17 cellular contexts compared by ENCODE assay signal in the genomic region with DNA sequence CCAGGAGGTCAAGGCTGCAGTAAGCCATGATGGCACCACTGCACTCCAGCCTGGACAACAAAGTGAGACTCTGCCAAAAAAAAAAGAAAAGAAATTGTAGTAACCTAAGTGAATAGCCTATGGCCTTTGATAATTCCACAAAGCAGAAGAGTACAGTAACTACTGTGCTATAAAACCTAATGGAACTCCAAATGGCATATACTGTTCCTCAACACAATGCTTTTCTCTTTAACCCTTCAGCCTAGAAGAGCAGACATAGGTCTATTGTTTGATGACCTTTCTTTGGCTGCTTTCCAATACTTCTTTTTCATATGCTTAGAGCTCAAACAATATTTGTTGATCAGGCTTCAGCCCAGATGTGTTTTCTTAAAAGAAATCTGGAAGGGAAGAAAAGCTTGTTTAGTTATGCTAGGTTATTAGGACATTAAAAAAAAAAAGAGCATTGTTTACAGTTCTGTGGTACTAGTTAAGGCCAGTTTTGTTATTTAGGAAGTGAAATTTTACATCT.
DNase-seq lines count a peak whose midpoint lies in the region; ATAC-seq, FAIRE-seq and TF ChIP-seq lines count a peak whose summit lies in the region.
"Had no signal": no experiment of that assay in that cellular context is flagged by ENCODE, and none has a peak within 500 bp of the region (broad histone marks: within the 10 kb centered on the region; RNA-seq: fewer than 3 reads in every experiment).

No MANE protein-coding gene starts in this region.

- no peak overlapping the region for H3K27ac Mint-ChIP-seq in activated CD8-positive, alpha-beta T cell treated with anti-CD3 and anti-CD28 coated beads, Interleukin-2, amount 10 ng/mL, durations not matched to agents 7 days and 5 days
- H3K27ac Mint-ChIP-seq: activated CD4-positive, alpha-beta T cell treated with anti-CD3 and anti-CD28 coated beads for 36 hours; CD8-positive, alpha-beta memory T cell had no signal

- no peak overlapping the region for H3K4me2 ChIP-seq in HepG2 (ENCODE audit: low read depth, low read length)

- DNase-seq in HepG2 (ENCODE audit: low spot score), result no peak
- no peak for DNase-seq in right lobe of liver
- peak; percentile 34 for DNase-seq in NCI-H2196 treated with DMSO at 0.1 percent for 48 hours (lab: John Stamatoyannopoulos, UW; ENCODE audit: unreplicated experiment)
- DNase-seq in activated CD8-positive, alpha-beta T cell treated with anti-CD3 and anti-CD28 coated beads, Interleukin-2, amount 10 ng/mL, durations not matched to agents 7 days and 5 days, result no peak
- DNase-seq in LoVo (ENCODE audit: low spot score), result no peak
- no peak for DNase-seq in tibial artery
- DNase-seq: ACHN; activated CD4-positive, alpha-beta T cell treated with anti-CD3 and anti-CD28 coated beads for 36 hours; CD8-positive, alpha-beta memory T cell; GF-D8; stimulated activated CD4-positive, alpha-beta T cell treated with anti-CD3 and anti-CD28 coated beads, Interleukin-2, amount 100 ng/mL, for 48 hours; T-helper 2 cell; testis had no signal

- no peak for TF ChIP-seq RAD21 in HepG2 (CRISPR knock-in tag; IDR thresholded peaks at IDR 0.05)

- CTCF ChIA-PET in HepG2 (lab: Yijun Ruan, JAX; ENCODE audit: low intra/inter-chr PET ratio, low total read pairs), result no interaction called here
- CTCF ChIA-PET in activated CD8-positive, alpha-beta T cell treated with anti-CD3 and anti-CD28 coated beads, Interleukin-2, amount 10 ng/mL, durations not matched to agents 7 days and 5 days (lab: Charles Lee), result no interaction called here

- in situ Hi-C loops in HepG2 (cut with HindIII; ENCODE audit: extremely low pct_ligation_motif_present, low pct_unique_long_range_greater_than_20kb), result no loop called here

- no peak overlapping the region for H2AFZ ChIP-seq in HepG2 (ENCODE audit: low read length)

- POLR2A ChIA-PET in HepG2 (lab: Yijun Ruan, JAX), result no interaction called here
- POLR2A ChIA-PET in activated CD8-positive, alpha-beta T cell treated with anti-CD3 and anti-CD28 coated beads, Interleukin-2, amount 10 ng/mL, durations not matched to agents 7 days and 5 days (lab: Charles Lee), result no interaction called here

- BruUV-seq in HepG2 (replicated peaks; lab: Mats Ljungman, UMichigan), result no TSS peak

- ATAC-seq in HepG2, result no peak
- no peak for ATAC-seq in right lobe of liver
- ATAC-seq in HG03565 (IDR thresholded peaks at IDR 0.05; ENCODE audit: unreplicated experiment), result no peak
- ATAC-seq in activated CD8-positive, alpha-beta T cell treated with anti-CD3 and anti-CD28 coated beads, Interleukin-2, amount 10 ng/mL, durations not matched to agents 7 days and 5 days, result no peak
- ATAC-seq: activated CD4-positive, alpha-beta T cell treated with anti-CD3 and anti-CD28 coated beads for 36 hours had no signal

- no peaks in the 10 kb centered on the region for H3K27me3 ChIP-seq in HepG2 (ENCODE audit: control insufficient read depth in 1 of 2, insufficient read depth in 2 of 2, low read length in 2 of 2)
- no peaks in the 10 kb centered on the region for H3K27me3 ChIP-seq in right lobe of liver
- no peaks in the 10 kb centered on the region for H3K27me3 ChIP-seq in tibial artery
- H3K27me3 ChIP-seq: cardiac muscle cell, testis had no signal

- H4K20me1 ChIP-seq in HepG2 (ENCODE audit: insufficient read depth, low read length), result no peaks in the 10 kb centered on the region

- TF ChIP-seq EP300 in HepG2 (IDR thresholded peaks at IDR 0.05; ENCODE audit: low read depth in 2 of 2, low read length in 2 of 2) (no peak), HepG2 (CRISPR knock-in tag; IDR thresholded peaks at IDR 0.05; ENCODE audit: borderline replicate concordance) (no peak)

- H3K36me3 Mint-ChIP-seq in activated CD8-positive, alpha-beta T cell treated with anti-CD3 and anti-CD28 coated beads, Interleukin-2, amount 10 ng/mL, durations not matched to agents 7 days and 5 days (ENCODE audit: low read depth), result no peaks in the 10 kb centered on the region

- peak; percentile 42 for FAIRE-seq in HepG2 (lab: Jason Lieb, UNC)

- H3K9me3 ChIP-seq in HepG2 (ENCODE audit: low read length), result no peaks in the 10 kb centered on the region
- H3K9me3 ChIP-seq in right lobe of liver, result no peaks in the 10 kb centered on the region
- no peaks in the 10 kb centered on the region for H3K9me3 ChIP-seq in tibial artery
- H3K9me3 ChIP-seq: testis had no signal

- no peaks in the 10 kb centered on the region for H3K4me1 Mint-ChIP-seq in activated CD8-positive, alpha-beta T cell treated with anti-CD3 and anti-CD28 coated beads, Interleukin-2, amount 10 ng/mL, durations not matched to agents 7 days and 5 days (ENCODE audit: low read depth)
- H3K4me1 Mint-ChIP-seq: activated CD4-positive, alpha-beta T cell treated with anti-CD3 and anti-CD28 coated beads for 36 hours; CD8-positive, alpha-beta memory T cell had no signal

- no peak for TF ChIP-seq CTCF in HepG2 (CRISPR knock-in tag; IDR thresholded peaks at IDR 0.05)
- TF ChIP-seq CTCF in right lobe of liver (IDR thresholded peaks at IDR 0.05), result no peak
- no peak for TF ChIP-seq CTCF in VCaP (conservative IDR thresholded peaks at IDR 0.05)
- TF ChIP-seq CTCF in tibial artery (IDR thresholded peaks at IDR 0.05), result no peak

- H3K36me3 ChIP-seq in HepG2 (replicated peaks in 1 of 2; ENCODE audit: control insufficient read depth in 1 of 2, insufficient read depth in 2 of 2, low read length in 2 of 2) (no peaks in the 10 kb centered on the region), right lobe of liver (no peaks in the 10 kb centered on the region), tibial artery (peaks cover 14 to 29% (median 18%) of the 10 kb centered on the region in 3 donors)
- H3K36me3 ChIP-seq: cardiac muscle cell had no signal

- H3K27me3 Mint-ChIP-seq in activated CD8-positive, alpha-beta T cell treated with anti-CD3 and anti-CD28 coated beads, Interleukin-2, amount 10 ng/mL, durations not matched to agents 7 days and 5 days (ENCODE audit: low read depth), result no peaks in the 10 kb centered on the region
- H3K27me3 Mint-ChIP-seq: activated CD4-positive, alpha-beta T cell treated with anti-CD3 and anti-CD28 coated beads for 36 hours had no signal

- no peaks in the 10 kb centered on the region for H3K79me2 ChIP-seq in HepG2 (ENCODE audit: insufficient read depth, low read length)

- H3K4me1 ChIP-seq in HepG2 (ENCODE audit: insufficient read depth, low read length) (no peaks in the 10 kb centered on the region; the same call in 1 of the 2 replicates), right lobe of liver (no peaks in the 10 kb centered on the region), tibial artery (peaks cover 0 to 9% (median 4%) of the 10 kb centered on the region in 4 donors)

- no peak overlapping the region for H3K4me3 Mint-ChIP-seq in activated CD8-positive, alpha-beta T cell treated with anti-CD3 and anti-CD28 coated beads, Interleukin-2, amount 10 ng/mL, durations not matched to agents 7 days and 5 days
- H3K4me3 Mint-ChIP-seq: activated CD4-positive, alpha-beta T cell treated with anti-CD3 and anti-CD28 coated beads for 36 hours; CD8-positive, alpha-beta memory T cell had no signal

- H3K4me3 ChIP-seq in HepG2 (replicated peaks in 1 of 3; ENCODE audit: insufficient read depth in 1 of 3, low read depth in 2 of 3, low read length in 3 of 3) (no peak overlapping the region), right lobe of liver (no peak overlapping the region), tibial artery (no peak overlapping the region)
- H3K4me3 ChIP-seq: cardiac muscle cell, testis had no signal

- TF ChIP-seq POLR2A in HepG2 (IDR thresholded peaks at IDR 0.05; ENCODE audit: insufficient read depth in 1 of 2, low read depth in 2 of 2, low read length in 2 of 2) (no peak), right lobe of liver (IDR thresholded peaks at IDR 0.05) (no peak)

- no peaks in the 10 kb centered on the region for H3K9me3 Mint-ChIP-seq in activated CD8-positive, alpha-beta T cell treated with anti-CD3 and anti-CD28 coated beads, Interleukin-2, amount 10 ng/mL, durations not matched to agents 7 days and 5 days (ENCODE audit: insufficient read depth)

- H3K27ac ChIP-seq in HepG2 (ENCODE audit: extremely low read length, insufficient read depth, low read length) (no peak overlapping the region), right lobe of liver (no peak overlapping the region), VCaP (peak overlapping the region; percentile 53), tibial artery (no peak overlapping the region)
- H3K27ac ChIP-seq: cardiac muscle cell, RWPE1, testis had no signal

- intact Hi-C loops in HepG2 (cut with micrococcal nuclease; ENCODE audit: unreplicated experiment) (no loop called here), right lobe of liver (cut with DNase I) (no loop called here), tibial artery (cut with DNase I; ENCODE audit: low total_unique reads) (no loop called here)

- H3K9ac ChIP-seq in HepG2 (ENCODE audit: insufficient read depth, low read depth, low read length), result no peak overlapping the region

TF ChIP-seq in HepG2, 621 proteins besides CTCF, POLR2A, EP300 and RAD21 (continues in another document):
- TF ChIP-seq ZNF710 (CRISPR knock-in tag; IDR thresholded peaks at IDR 0.05; ENCODE audit: borderline replicate concordance), result no peak
- no peak for TF ChIP-seq CHD4 (IDR thresholded peaks at IDR 0.05; ENCODE audit: borderline replicate concordance, low read length)
- no peak for TF ChIP-seq ZBTB7B (CRISPR knock-in tag; IDR thresholded peaks at IDR 0.05)
- TF ChIP-seq BCL6 (CRISPR knock-in tag; IDR thresholded peaks at IDR 0.05), result no peak
- TF ChIP-seq, protein P1, sequence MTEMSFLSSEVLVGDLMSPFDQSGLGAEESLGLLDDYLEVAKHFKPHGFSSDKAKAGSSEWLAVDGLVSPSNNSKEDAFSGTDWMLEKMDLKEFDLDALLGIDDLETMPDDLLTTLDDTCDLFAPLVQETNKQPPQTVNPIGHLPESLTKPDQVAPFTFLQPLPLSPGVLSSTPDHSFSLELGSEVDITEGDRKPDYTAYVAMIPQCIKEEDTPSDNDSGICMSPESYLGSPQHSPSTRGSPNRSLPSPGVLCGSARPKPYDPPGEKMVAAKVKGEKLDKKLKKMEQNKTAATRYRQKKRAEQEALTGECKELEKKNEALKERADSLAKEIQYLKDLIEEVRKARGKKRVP (CRISPR knock-in tag; IDR thresholded peaks at IDR 0.05), result no peak
- TF ChIP-seq ZSCAN29 (CRISPR knock-in tag; conservative IDR thresholded peaks at IDR 0.05), result no peak
